ENCODE assay signal across 23 cellular contexts in genomic region chr7:54824655-54825054, GRCh38.
DNase-seq lines count a peak whose midpoint lies in the region; ATAC-seq, FAIRE-seq and TF ChIP-seq lines count a peak whose summit lies in the region.
"Had no signal": no experiment of that assay in that cellular context is flagged by ENCODE, and none has a peak within 500 bp of the region (broad histone marks: within the 10 kb centered on the region; RNA-seq: fewer than 3 reads in every experiment).

No MANE protein-coding gene starts in this region.

- H3K27me3 ChIP-seq in spleen (replicated peaks in 1 of 7) = no peaks in the 10 kb centered on the region
- H3K27me3 ChIP-seq: BE2C had no signal

- TF ChIP-seq RAD21 in A549 (conservative IDR thresholded peaks at IDR 0.05 in 1 of 2, IDR thresholded peaks at IDR 0.05 in 1 of 2) = no peak

- H3K27ac ChIP-seq in A549 (peak overlapping the region; percentile 25 to 60; a peak in 5 of 6 replicates), VCaP (peak overlapping the region; percentile 74), spleen (peak overlapping the region in 5 of 8 donors; percentile 68 to 80 (median 74))
- H3K27ac ChIP-seq: HL-60 had no signal

- H3K27me3 Mint-ChIP-seq in T-cell = peaks cover 23 to 32% of the 10 kb centered on the region in 2 donors

- no peak for FAIRE-seq in A549 (lab: Jason Lieb, UNC)
- FAIRE-seq: D721Med, G401.6, GM12891, GM19239 had no signal

- 89% methylated on average over 1 of the region's 1 CpG for WGBS in A549 (ENCODE audit: missing lambda C conversion rate)
- 87 to 96% (median 88%) methylated on average over 1 of the region's 1 CpG for WGBS in spleen, 5 donors

- H3K4me1 ChIP-seq in A549 = peaks cover 25% of the 10 kb centered on the region
- peaks cover 0 to 6% (median 0%) of the 10 kb centered on the region in 6 donors for H3K4me1 ChIP-seq in spleen
- H3K4me1 ChIP-seq: BE2C had no signal

- intact Hi-C loops in spleen (cut with DNase I; ENCODE audit: low total_unique reads) = no loop called here

- H3K4me3 Mint-ChIP-seq in T-cell = no peak overlapping the region
- H3K4me3 Mint-ChIP-seq: CD4-positive, CD25-positive, alpha-beta regulatory T cell; CD8-positive, alpha-beta memory T cell; GM23338; HFFc6 had no signal

- TF ChIP-seq POLR2A in A549 (IDR thresholded peaks at IDR 0.05; ENCODE audit: low read length) (no peak), spleen (IDR thresholded peaks at IDR 0.05) (no peak)

- POLR2A ChIA-PET in A549 (lab: Yijun Ruan, JAX) (no interaction called here), T-cell (lab: Charles Lee) (no interaction called here)

- ATAC-seq in A549 (no peak), T-cell (replicated peaks in 1 of 4) (no peak)
- ATAC-seq: GM23338, HCT116 had no signal

- H3K4me1 Mint-ChIP-seq in T-cell = no peaks in the 10 kb centered on the region
- H3K4me1 Mint-ChIP-seq: CD4-positive, CD25-positive, alpha-beta regulatory T cell; CD8-positive, alpha-beta memory T cell; GM23338 had no signal

- H3K27ac Mint-ChIP-seq in T-cell = no peak overlapping the region
- H3K27ac Mint-ChIP-seq: CD4-positive, CD25-positive, alpha-beta regulatory T cell; CD8-positive, alpha-beta memory T cell; GM23338; HFFc6 had no signal

- no peaks in the 10 kb centered on the region for H3K36me3 Mint-ChIP-seq in T-cell
- H3K36me3 Mint-ChIP-seq: CD4-positive, CD25-positive, alpha-beta regulatory T cell had no signal

- CTCF ChIA-PET in A549 (lab: Yijun Ruan, JAX) (interaction anchor here (1.2 kb wide), 1 partner anchor 15 kb away, joined by 4 read pairs; no protein-coding TSS in a partner anchor), T-cell (lab: Charles Lee) (no interaction called here)

- DNase-seq in A549 (ENCODE audit: low read depth in 1 of 2, low spot score in 1 of 2) = no peak
- peak; percentile 83 for DNase-seq in LNCaP clone FGC (ENCODE audit: low read depth)
- DNase-seq in spleen = no peak
- DNase-seq in H4 (ENCODE audit: low spot score) = no peak
- no peak for DNase-seq in T-cell
- no peak for DNase-seq in occipital lobe (lab: John Stamatoyannopoulos, UW)
- DNase-seq: 8988T; ACHN; BE2C; C1 segment of cervical spinal cord; CD4-positive, CD25-positive, alpha-beta regulatory T cell; CD8-positive, alpha-beta memory T cell; COR-L47; H7; HFFc6 had no signal

- H3K4me3 ChIP-seq in A549 (no peak overlapping the region), LNCaP clone FGC (ENCODE audit: low read depth, low read length) (peak overlapping the region; percentile 22; the same call in 1 of the 2 replicates), spleen (no peak overlapping the region)
- H3K4me3 ChIP-seq: GM23338 had no signal

- H3K4me2 ChIP-seq in A549 = peak overlapping the region; percentile 40
- H3K4me2 ChIP-seq: GM23338 had no signal

- H3K36me3 ChIP-seq in spleen = no peaks in the 10 kb centered on the region
- H3K36me3 ChIP-seq: BE2C had no signal

- no peak for TF ChIP-seq EP300 in A549 (IDR thresholded peaks at IDR 0.05)

- H3K9me3 ChIP-seq in A549 (peaks cover 24% of the 10 kb centered on the region), spleen (peaks cover 0 to 18% (median 0%) of the 10 kb centered on the region in 8 donors)
- H3K9me3 ChIP-seq: BE2C had no signal

- H3K9me3 Mint-ChIP-seq in T-cell = peaks cover 0 to 10% (median 3%) of the 10 kb centered on the region in 3 donors

- TF ChIP-seq CTCF in A549 (IDR thresholded peaks at IDR 0.05) (no peak), LNCaP clone FGC (IDR thresholded peaks at IDR 0.05; ENCODE audit: control insufficient read depth, extremely low read depth, insufficient read depth) (no peak), VCaP (conservative IDR thresholded peaks at IDR 0.05) (no peak), spleen (IDR thresholded peaks at IDR 0.05 in 8 of 11, conservative IDR thresholded peaks at IDR 0.05 in 3 of 11) (no peak)

TF ChIP-seq in A549, 52 proteins besides CTCF, POLR2A, EP300 and RAD21:
- TF ChIP-seq RFX5 (IDR thresholded peaks at IDR 0.05) (no peak), ZNF302 (CRISPR knock-in tag; IDR thresholded peaks at IDR 0.05) (no peak), MAZ (IDR thresholded peaks at IDR 0.05; ENCODE audit: borderline replicate concordance, low read depth, low read length) (no peak), FOXS1 (CRISPR knock-in tag; IDR thresholded peaks at IDR 0.05) (no peak), ELK1 (IDR thresholded peaks at IDR 0.05; ENCODE audit: low read depth, low read length) (no peak), KDM5A (IDR thresholded peaks at IDR 0.05) (no peak), GATA3 (IDR thresholded peaks at IDR 0.05; ENCODE audit: borderline replicate concordance) (no peak), USF2 (IDR thresholded peaks at IDR 0.05) (no peak), JUN (IDR thresholded peaks at IDR 0.05) (no peak), EHMT2 (IDR thresholded peaks at IDR 0.05; ENCODE audit: low read depth) (no peak), KDM1A (IDR thresholded peaks at IDR 0.05; ENCODE audit: low read depth) (no peak), ZC3H11A (IDR thresholded peaks at IDR 0.05) (no peak), HOXB5 (CRISPR knock-in tag; IDR thresholded peaks at IDR 0.05) (no peak), ZSCAN20 (CRISPR knock-in tag; IDR thresholded peaks at IDR 0.05) (no peak), HOXB13 (CRISPR knock-in tag; IDR thresholded peaks at IDR 0.05; ENCODE audit: low read depth) (no peak), MAX (IDR thresholded peaks at IDR 0.05) (no peak)
